31 cellular contexts compared by ENCODE assay signal in genomic region chr20:2304180-2304579, GRCh38. TPM values are rescaled to one million over a fixed set of nuclear protein-coding genes. Genes with fewer than 3 reads are reported as not detected.
"Had no signal": no experiment of that assay in that cellular context is flagged by ENCODE, and none has a peak within 500 bp of the region (broad histone marks: within the 10 kb centered on the region; RNA-seq: fewer than 3 reads in every experiment).

No MANE protein-coding gene starts in this region.

- FAIRE-seq: keratinocyte had no signal

- H3K27ac ChIP-seq: ovary, prostate gland, stomach, testis, thyroid gland, upper lobe of left lung, vagina had no signal

- ATAC-seq: left cardiac atrium; naive thymus-derived CD4-positive, alpha-beta T cell; natural killer cell treated with Interleukin-12 subunit alpha and Interleukin-12 subunit beta and Interleukin-15 and Interleukin-18, amount 100 ng/mL, for 72 hours; right cardiac atrium; sciatic nerve; stimulated activated naive B cell treated with anti-CD40 and anti-IgM and Interleukin-4, amounts not matched to agents 10 μg/mL and 1 μg/mL and 100 μg/mL, for 72 hours; stimulated activated naive CD8-positive, alpha-beta T cell treated with anti-CD3 and anti-CD28 coated beads, Interleukin-15, Interleukin-2, amounts not matched to agents 100 U/mL and 50 U/mL, for 24 hours had no signal

- H3K4me3 Mint-ChIP-seq: naive thymus-derived CD4-positive, alpha-beta T cell; natural killer cell treated with Interleukin-12 subunit alpha and Interleukin-12 subunit beta and Interleukin-15 and Interleukin-18, amount 100 ng/mL, for 72 hours; stimulated activated naive B cell treated with anti-CD40 and anti-IgM and Interleukin-4, amounts not matched to agents 10 μg/mL and 1 μg/mL and 100 μg/mL, for 72 hours had no signal

- H3K9me3 ChIP-seq: mucosa of descending colon, ovary, prostate gland, stomach, testis, thyroid gland, transverse colon, upper lobe of left lung, vagina had no signal

- H3K27ac Mint-ChIP-seq: naive thymus-derived CD4-positive, alpha-beta T cell; natural killer cell treated with Interleukin-12 subunit alpha and Interleukin-12 subunit beta and Interleukin-15 and Interleukin-18, amount 100 ng/mL, for 72 hours; stimulated activated naive B cell treated with anti-CD40 and anti-IgM and Interleukin-4, amounts not matched to agents 10 μg/mL and 1 μg/mL and 100 μg/mL, for 72 hours had no signal

- H3K9me3 Mint-ChIP-seq: naive thymus-derived CD4-positive, alpha-beta T cell; natural killer cell treated with Interleukin-12 subunit alpha and Interleukin-12 subunit beta and Interleukin-15 and Interleukin-18, amount 100 ng/mL, for 72 hours; stimulated activated naive B cell treated with anti-CD40 and anti-IgM and Interleukin-4, amounts not matched to agents 10 μg/mL and 1 μg/mL and 100 μg/mL, for 72 hours had no signal

- DNase-seq: hippocampal formation; kidney glomerular epithelial cell; left cardiac atrium; mesendoderm; midbrain; mucosa of descending colon; naive thymus-derived CD4-positive, alpha-beta T cell; ovary; retina; right cardiac atrium; stimulated activated CD4-positive, alpha-beta T cell treated with anti-CD3 and anti-CD28 coated beads, Interleukin-12 subunit alpha, Interleukin-12 subunit beta, amount 100 ng/mL, for 4 hours; stimulated activated CD4-positive, alpha-beta T cell treated with anti-CD3 and anti-CD28 coated beads, Interleukin-15, amount 100 ng/mL, for 24 hours; stimulated activated CD4-positive, alpha-beta T cell treated with anti-CD3 and anti-CD28 coated beads, Interleukin-2, amount 100 ng/mL, for 24 hours; stimulated activated CD4-positive, alpha-beta T cell treated with anti-CD3 and anti-CD28 coated beads, Interleukin-4, amount 100 ng/mL, for 1 hour; stimulated activated naive B cell treated with anti-CD40 and anti-IgM and Interleukin-4, amounts not matched to agents 10 μg/mL and 1 μg/mL and 100 μg/mL, for 72 hours; stimulated activated naive CD8-positive, alpha-beta T cell treated with anti-CD3 and anti-CD28 coated beads, Interleukin-15, Interleukin-2, amounts not matched to agents 100 U/mL and 50 U/mL, for 24 hours; stomach; testis; thyroid gland; transverse colon; upper lobe of left lung had no signal

- H3K4me3 ChIP-seq: lung, mucosa of descending colon, ovary, prostate gland, skin epidermis, stomach, testis, thyroid gland, transverse colon, upper lobe of left lung, vagina had no signal

- H3K4me1 ChIP-seq: prostate gland, stomach, testis, vagina had no signal

- H3K36me3 Mint-ChIP-seq: naive thymus-derived CD4-positive, alpha-beta T cell; natural killer cell treated with Interleukin-12 subunit alpha and Interleukin-12 subunit beta and Interleukin-15 and Interleukin-18, amount 100 ng/mL, for 72 hours; stimulated activated naive B cell treated with anti-CD40 and anti-IgM and Interleukin-4, amounts not matched to agents 10 μg/mL and 1 μg/mL and 100 μg/mL, for 72 hours had no signal

RNA-seq across cellular contexts. Expression of gene TGM3, which starts 8.4 kb away (rescaled TPM):
- total RNA-seq: left cardiac atrium; myocyte; naive thymus-derived CD4-positive, alpha-beta T cell; natural killer cell treated with Interleukin-12 subunit alpha and Interleukin-12 subunit beta and Interleukin-15 and Interleukin-18, amount 100 ng/mL, for 72 hours; omental fat pad; right cardiac atrium; sciatic nerve; stomach; thyroid gland; urinary bladder had no signal
- polyA plus RNA-seq: naive thymus-derived CD4-positive, alpha-beta T cell; urinary bladder had no signal
